In genomic region chr4:186296481-186296880, GRCh38 we compare ENCODE assay signal across 17 cellular contexts. TPM values are rescaled to one million over a fixed set of nuclear protein-coding genes. Genes with fewer than 3 reads are reported as not detected.
DNase-seq lines count a peak whose midpoint lies in the region; ATAC-seq and TF ChIP-seq lines count a peak whose summit lies in the region.
"Had no signal": no experiment of that assay in that cellular context is flagged by ENCODE, and none has a peak within 500 bp of the region (broad histone marks: within the 10 kb centered on the region; RNA-seq: fewer than 3 reads in every experiment).

No MANE protein-coding gene starts in this region.

- H3K27me3 Mint-ChIP-seq in GM23338 (ENCODE audit: insufficient read depth, low read depth, poor library complexity), result peaks cover 6% of the 10 kb centered on the region

- H3K27ac Mint-ChIP-seq in GM23338, result no peak overlapping the region
- H3K27ac Mint-ChIP-seq: HFFc6 had no signal

- H3K27ac ChIP-seq in GM23338 (ENCODE audit: low read depth), result no peak overlapping the region
- H3K27ac ChIP-seq: BLaER1 had no signal

- H3K9me3 Mint-ChIP-seq in GM23338, result no peaks in the 10 kb centered on the region
- H3K9me3 Mint-ChIP-seq: CD8-positive, alpha-beta memory T cell; HFFc6 had no signal

- no peaks in the 10 kb centered on the region for H3K36me3 ChIP-seq in GM23338 (ENCODE audit: insufficient read depth)
- H3K36me3 ChIP-seq: BLaER1, HAP-1 had no signal

- ATAC-seq in GM23338 (no peak), HG03039 (IDR thresholded peaks at IDR 0.05; ENCODE audit: unreplicated experiment) (no peak), GM21786 (IDR thresholded peaks at IDR 0.05; ENCODE audit: unreplicated experiment) (no peak), HG03432 (IDR thresholded peaks at IDR 0.05; ENCODE audit: unreplicated experiment) (no peak), GM18520 (IDR thresholded peaks at IDR 0.05; ENCODE audit: unreplicated experiment) (no peak)

- DNase-seq in GM23338 (ENCODE audit: low spot score) (no peak), NCI-H2029 treated with DMSO at 0.1 percent for 48 hours (lab: John Stamatoyannopoulos, UW) (peak; percentile 15), fibroblast of pulmonary artery (ENCODE audit: low read depth) (peak; percentile 10), mucosa of gallbladder (ENCODE audit: low spot score) (peak; percentile 33)
- DNase-seq: CD8-positive, alpha-beta memory T cell; DND-41; GDM1; GOT3 had no signal

- no peaks in the 10 kb centered on the region for H3K36me3 Mint-ChIP-seq in GM23338 (ENCODE audit: low read depth)
- H3K36me3 Mint-ChIP-seq: CD8-positive, alpha-beta memory T cell had no signal

- peak overlapping the region; percentile 94; the same call in 1 of the 2 replicates for H2AFZ ChIP-seq in GM23338

- no peak overlapping the region for H3K4me3 Mint-ChIP-seq in GM23338
- H3K4me3 Mint-ChIP-seq: CD8-positive, alpha-beta memory T cell; HFFc6 had no signal

- no peaks in the 10 kb centered on the region for H3K9me2 ChIP-seq in GM23338 (ENCODE audit: insufficient read depth)

- H3K27me3 ChIP-seq in GM23338 (ENCODE audit: insufficient read depth), result peaks cover 8% of the 10 kb centered on the region; the same call in 1 of the 2 replicates

- H3K79me2 ChIP-seq in GM23338 (replicated peaks; ENCODE audit: insufficient read depth), result no peaks in the 10 kb centered on the region

- no peak for TF ChIP-seq CTCF in GM23338 (conservative IDR thresholded peaks at IDR 0.05; ENCODE audit: low read depth in 2 of 2)
- TF ChIP-seq CTCF in fibroblast of pulmonary artery (IDR thresholded peaks at IDR 0.05; ENCODE audit: low read length, missing control alignments), result no peak

- no peaks in the 10 kb centered on the region for H4K20me1 ChIP-seq in GM23338 (replicated peaks; ENCODE audit: insufficient read depth)
- H4K20me1 ChIP-seq: BLaER1 had no signal

- H3K4me1 ChIP-seq in GM23338 (ENCODE audit: insufficient read depth), result peaks cover 9% of the 10 kb centered on the region; the same call in 1 of the 2 replicates
- H3K4me1 ChIP-seq: BLaER1, Caco-2, HAP-1 had no signal

- H3K4me2 ChIP-seq in GM23338, result no peak overlapping the region
- H3K4me2 ChIP-seq: BLaER1 had no signal

- H3K4me1 Mint-ChIP-seq in GM23338, result peaks cover 14% of the 10 kb centered on the region

- peaks cover 3% of the 10 kb centered on the region; the same call in 1 of the 2 replicates for H3F3A ChIP-seq in GM23338 (replicated peaks; ENCODE audit: low read depth)

- H3K4me3 ChIP-seq in GM23338 (no peak overlapping the region), fibroblast of pulmonary artery (replicated peaks; ENCODE audit: low read depth, low read length) (no peak overlapping the region)
- H3K4me3 ChIP-seq: BLaER1, HAP-1 had no signal

TF ChIP-seq in GM23338, 12 proteins besides CTCF, POLR2A, EP300 and RAD21:
- no peak for TF ChIP-seq POLR2AphosphoS5 (IDR thresholded peaks at IDR 0.05; ENCODE audit: low read depth)
- no peak for TF ChIP-seq EZH2phosphoT487 (IDR thresholded peaks at IDR 0.05; ENCODE audit: unreplicated experiment)
- no peak for TF ChIP-seq STAT1 (IDR thresholded peaks at IDR 0.05; ENCODE audit: unreplicated experiment)
- no peak for TF ChIP-seq ZNF114 (CRISPR knock-in tag; IDR thresholded peaks at IDR 0.05)
- TF ChIP-seq ZNF462 (CRISPR knock-in tag; IDR thresholded peaks at IDR 0.05), result no peak
- no peak for TF ChIP-seq CREB1 (CRISPR knock-in tag; IDR thresholded peaks at IDR 0.05; ENCODE audit: low read depth)
- no peak for TF ChIP-seq REST (IDR thresholded peaks at IDR 0.05; ENCODE audit: unreplicated experiment)
- no peak for TF ChIP-seq JUNB (IDR thresholded peaks at IDR 0.05; ENCODE audit: unreplicated experiment)
- no peak for TF ChIP-seq EZH2 (IDR thresholded peaks at IDR 0.05; ENCODE audit: low read depth, unreplicated experiment)

RNA-seq across cellular contexts. Expression of gene F11, which starts 30.5 kb away (rescaled TPM):
- total RNA-seq in GM23338 (2014; rRNA removed; shearing (Covaris generic)), result 1.5 and 2.1 TPM in 2 replicates
- polyA plus RNA-seq in GM23338 (2016; fragmentation: Nextera tagmentation; extraction: Ambion mirVana), result 0.74 TPM in 1 of 2 replicates, not detected in the other
- 23.9 TPM for total RNA-seq in mucosa of gallbladder
- total RNA-seq: Caco-2; CD8-positive, alpha-beta memory T cell; HFFc6; IMR-90 had no signal
- polyA plus RNA-seq: CD8-positive, alpha-beta memory T cell; IMR-90 had no signal
